Comparison of ENCODE assay signal across 16 cellular contexts in the genomic region with DNA sequence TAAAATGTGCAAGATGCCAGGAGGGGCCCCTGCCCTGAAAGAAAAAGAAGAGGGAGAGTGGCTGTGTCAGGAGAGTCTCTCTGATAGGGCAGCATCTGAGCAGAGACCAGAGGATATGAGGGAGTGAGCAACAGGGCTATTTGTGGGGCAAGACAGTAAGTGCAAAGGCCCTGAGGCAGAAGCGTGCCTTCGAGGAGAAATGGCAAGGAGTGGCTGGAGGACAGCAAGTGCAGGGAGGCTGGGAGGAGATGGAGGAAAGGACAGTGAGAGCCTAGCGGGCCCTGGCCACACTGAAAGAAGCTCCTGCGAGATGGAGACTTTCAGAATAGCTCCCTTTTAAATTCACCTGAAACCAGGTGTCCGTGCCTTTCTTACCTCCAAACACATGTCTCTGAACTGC. TPM values are rescaled to one million over a fixed set of nuclear protein-coding genes. Genes with fewer than 3 reads are reported as not detected.
DNase-seq lines count a peak whose midpoint lies in the region; ATAC-seq, FAIRE-seq and TF ChIP-seq lines count a peak whose summit lies in the region.
"Had no signal": no experiment of that assay in that cellular context is flagged by ENCODE, and none has a peak within 500 bp of the region (broad histone marks: within the 10 kb centered on the region; RNA-seq: fewer than 3 reads in every experiment).

No MANE protein-coding gene starts in this region.

- peaks cover 6% of the 10 kb centered on the region for H3K4me1 Mint-ChIP-seq in T-helper 17 cell
- H3K4me1 Mint-ChIP-seq: B cell; CD4-positive, alpha-beta memory T cell; GM23338 had no signal

- no peak for DNase-seq in T-helper 17 cell
- no peak for DNase-seq in K562 (ENCODE audit: extremely low read depth in 1 of 4, low spot score in 3 of 4)
- peak; percentile 38 for DNase-seq in islet precursor cell
- peak; percentile 22 to 77 for DNase-seq in vagina (ENCODE audit: extremely low spot score in 2 of 2)
- DNase-seq in NCI-H1694 (lab: John Stamatoyannopoulos, UW), result no peak
- no peak for DNase-seq in NCI-H2081 treated with DMSO at 0.1 percent for 48 hours (lab: John Stamatoyannopoulos, UW)
- no peak for DNase-seq in NCI-H774 (lab: John Stamatoyannopoulos, UW)
- DNase-seq: ACHN; CD4-positive, alpha-beta memory T cell; DMS79; H7; IMR-90 had no signal

- no peak overlapping the region for H2AFZ ChIP-seq in K562 (ENCODE audit: low read depth, low read length)
- H2AFZ ChIP-seq: GM23338 had no signal

- no peak overlapping the region for H3K27ac Mint-ChIP-seq in T-helper 17 cell
- H3K27ac Mint-ChIP-seq: B cell, GM23338 had no signal

- peak overlapping the region; percentile 1 for H3K4me3 Mint-ChIP-seq in T-helper 17 cell
- H3K4me3 Mint-ChIP-seq: B cell; CD4-positive, alpha-beta memory T cell; GM23338 had no signal

- ATAC-seq in T-helper 17 cell (no peak), K562 (no peak)
- ATAC-seq: GM23338 had no signal

- no peaks in the 10 kb centered on the region for H3K79me2 ChIP-seq in K562 (ENCODE audit: control insufficient read depth, insufficient read depth, low read length)

- TF ChIP-seq POLR2A in K562 (conservative IDR thresholded peaks at IDR 0.05) (no peak), vagina (IDR thresholded peaks at IDR 0.05) (no peak)

- TF ChIP-seq CTCF in K562 (IDR thresholded peaks at IDR 0.05 in 2 of 3, conservative IDR thresholded peaks at IDR 0.05 in 1 of 3; ENCODE audit: insufficient read depth in 2 of 3, low read depth in 1 of 3, low read length in 3 of 3) (no peak), vagina (IDR thresholded peaks at IDR 0.05) (no peak)

- no peak for TF ChIP-seq EP300 in K562 (IDR thresholded peaks at IDR 0.05; ENCODE audit: low read length)

- WGBS in K562 (ENCODE audit: insufficient coverage, low coverage, missing lambda C conversion rate), result 35% methylated on average over 5 of the region's 5 CpGs

- no peak for FAIRE-seq in K562 (lab: Jason Lieb, UNC)
- FAIRE-seq: GM12891 had no signal

- BruUV-seq in K562 (replicated peaks; lab: Mats Ljungman, UMichigan), result no TSS peak

- in situ Hi-C loops in K562 (cut with MboI), result no loop called here

- no peaks in the 10 kb centered on the region for H4K20me1 ChIP-seq in K562 (replicated peaks; ENCODE audit: control insufficient read depth, insufficient read depth, low read length)

- H3K36me3 ChIP-seq in K562 (ENCODE audit: control insufficient read depth, insufficient read depth, low read length), result no peaks in the 10 kb centered on the region
- H3K36me3 ChIP-seq in vagina, result no peaks in the 10 kb centered on the region

- no peaks in the 10 kb centered on the region for H3K4me1 ChIP-seq in K562 (replicated peaks in 1 of 2; ENCODE audit: control insufficient read depth in 2 of 2, insufficient read depth in 2 of 2, low read length in 2 of 2)
- no peaks in the 10 kb centered on the region for H3K4me1 ChIP-seq in vagina

- no peak overlapping the region for H3K4me2 ChIP-seq in K562 (ENCODE audit: insufficient read depth, low read length)
- H3K4me2 ChIP-seq: GM23338 had no signal

- no peak for TF ChIP-seq RAD21 in K562 (CRISPR knock-in tag; conservative IDR thresholded peaks at IDR 0.05 in 1 of 2, IDR thresholded peaks at IDR 0.05 in 1 of 2)

- peaks cover 2% of the 10 kb centered on the region for H3K36me3 Mint-ChIP-seq in T-helper 17 cell (ENCODE audit: low read depth)
- H3K36me3 Mint-ChIP-seq: CD4-positive, alpha-beta memory T cell had no signal

- H3K27ac ChIP-seq in K562 (ENCODE audit: extremely low read depth, low read depth, low read length), result no peak overlapping the region
- no peak overlapping the region for H3K27ac ChIP-seq in vagina
- H3K27ac ChIP-seq: C4-2B had no signal

- H3K9me3 ChIP-seq in T-helper 17 cell (ENCODE audit: control insufficient read depth, low read length, poor library complexity, severe bottlenecking) (no peaks in the 10 kb centered on the region), K562 (replicated peaks; ENCODE audit: control insufficient read depth, insufficient read depth, low read depth, low read length) (no peaks in the 10 kb centered on the region), vagina (no peaks in the 10 kb centered on the region)

- H3K4me3 ChIP-seq in K562 (no peak overlapping the region), vagina (no peak overlapping the region)
- H3K4me3 ChIP-seq: GM23338 had no signal

- H3K9ac ChIP-seq in K562 (ENCODE audit: insufficient read depth in 1 of 2, low read depth in 2 of 2, low read length in 2 of 2), result no peak overlapping the region

- CTCF ChIA-PET in K562 (lab: Yijun Ruan, JAX; ENCODE audit: low intra/inter-chr PET ratio), result no interaction called here

- H3K27me3 Mint-ChIP-seq in T-helper 17 cell, result peaks cover 9% of the 10 kb centered on the region
- H3K27me3 Mint-ChIP-seq: B cell had no signal

- H3K9me1 ChIP-seq in K562 (ENCODE audit: control insufficient read depth, insufficient read depth, low read length), result no peaks in the 10 kb centered on the region

- H3K27me3 ChIP-seq in K562 (ENCODE audit: control insufficient read depth in 2 of 2, insufficient read depth in 2 of 2, low read length in 2 of 2) (peaks cover 8 to 12% of the 10 kb centered on the region in 2 experiments; a peak in 3 of 5 replicates), vagina (no peaks in the 10 kb centered on the region)

- intact Hi-C loops in K562 (cut with micrococcal nuclease) (no loop called here), vagina (cut with DNase I) (no loop called here)

- POLR2A ChIA-PET in K562 (lab: Yijun Ruan, JAX), result interaction anchor here (1.0 to 1.5 kb wide), 2 partner anchors 34 to 288 kb away, joined by 3 to 4 read pairs; no protein-coding TSS in a partner anchor

TF ChIP-seq in K562, 482 proteins besides CTCF, POLR2A, EP300 and RAD21:
- TF ChIP-seq RBM25 (IDR thresholded peaks at IDR 0.05; ENCODE audit: low read depth, low read length, severe bottlenecking) (peak; percentile 78), RB1 (IDR thresholded peaks at IDR 0.05; ENCODE audit: low read depth) (no peak), BCOR (IDR thresholded peaks at IDR 0.05) (0 out of 2 replicates have a peak, but pooled peaks have one; percentile 29), GATAD2B (IDR thresholded peaks at IDR 0.05; ENCODE audit: borderline replicate concordance) (no peak), CXXC5 (CRISPR knock-in tag; IDR thresholded peaks at IDR 0.05) (no peak), KDM1A (IDR thresholded peaks at IDR 0.05) (peak in 1 of 2 experiments; percentile 35; a peak in 1 of 4 replicates)

RNA-seq across cellular contexts. Expression of a gene that starts 25.3 kb away (rescaled TPM):
- 10 to 100 TPM; 29.8 to 35.9 TPM for total RNA-seq in T-helper 17 cell
- 11.3 and 16.8 TPM in 2 replicates for total RNA-seq in K562 (2011; cell fraction: chromatin; rRNA removed; ENCODE audit: low replicate concordance)
- 8.8 and 9.3 TPM in 2 replicates for total RNA-seq in K562 (2011; cell fraction: nucleolus; rRNA removed)
- total RNA-seq in K562 (2011; cell fraction: nucleoplasm; rRNA removed), result 10.6 and 12.0 TPM in 2 replicates
- total RNA-seq in K562 (2014; rRNA removed), result 6.9 and 7.1 TPM in 2 replicates
- total RNA-seq in K562 (2014; rRNA removed; fragmentation: Illumina TruSeq; extraction: Trizol), result 12.7 and 13.2 TPM in 2 replicates
- total RNA-seq in K562 (2015; rRNA removed; fragmentation: Illumina TruSeq; extraction: Trizol), result 12.8 and 13.2 TPM in 2 replicates
- total RNA-seq in K562 (2021), result 12.1 and 13.6 TPM in 2 replicates
- 5.3 and 5.9 TPM in 2 replicates for polyA plus RNA-seq in K562 (2011; rRNA removed)
- 2.3 and 3.5 TPM in 2 replicates for polyA plus RNA-seq in K562 (2011; cell fraction: cytosol; rRNA removed)
- polyA plus RNA-seq in K562 (2011; cell fraction: nucleus; rRNA removed), result 6.2 and 6.5 TPM in 2 replicates
- 5.0 and 5.2 TPM in 2 replicates for polyA plus RNA-seq in K562 (2012)
- polyA plus RNA-seq in K562 (2014; fragmentation: Illumina TruSeq; extraction: Trizol), result 7.1 and 7.7 TPM in 2 replicates
- 1 to 10 TPM; 2.1 to 4.2 TPM for polyA plus RNA-seq in K562 (2014; fragmentation: Nextera tagmentation; extraction: Ambion mirVana)
- 5.7 and 7.2 TPM in 2 replicates for polyA plus RNA-seq in K562 (2014; rRNA removed)
- 13.4 and 14.7 TPM in 2 replicates for polyA minus RNA-seq in K562 (2011; rRNA and poly(A)+ RNA removed)
- 7.4 and 7.5 TPM in 2 replicates for polyA minus RNA-seq in K562 (2011; cell fraction: cytosol; rRNA and poly(A)+ RNA removed)
- 5.3 and 10.2 TPM in 2 replicates for polyA minus RNA-seq in K562 (2011; cell fraction: nucleus; rRNA and poly(A)+ RNA removed)
- 11.5 TPM for total RNA-seq in vagina

RNA-seq across cellular contexts. Expression of a gene that starts 25.7 kb away (rescaled TPM):
- total RNA-seq in T-helper 17 cell (10 to 100 TPM; 23.3 to 31.3 TPM), K562 (2014; rRNA removed) (28.6 and 32.5 TPM in 2 replicates), K562 (2014; rRNA removed; fragmentation: Illumina TruSeq; extraction: Trizol) (21.7 and 23.8 TPM in 2 replicates), K562 (2015; rRNA removed; fragmentation: Illumina TruSeq; extraction: Trizol) (28.2 and 31.7 TPM in 2 replicates), K562 (2021) (21.2 and 23.3 TPM in 2 replicates), vagina (22.6 TPM)
- 42.1 and 69.3 TPM in 2 replicates for total RNA-seq in K562 (2011; cell fraction: chromatin; rRNA removed; ENCODE audit: low replicate concordance)
- 30.9 and 32.4 TPM in 2 replicates for total RNA-seq in K562 (2011; cell fraction: nucleolus; rRNA removed)
- total RNA-seq in K562 (2011; cell fraction: nucleoplasm; rRNA removed), result 37.6 and 46.4 TPM in 2 replicates
- polyA plus RNA-seq in K562 (2011; rRNA removed) (11.0 and 16.9 TPM in 2 replicates), K562 (2014; fragmentation: Illumina TruSeq; extraction: Trizol) (17.2 and 22.4 TPM in 2 replicates), K562 (2014; fragmentation: Nextera tagmentation; extraction: Ambion mirVana) (10 to 100 TPM in 1 of 2 experiments, 1 to 10 TPM in 1; 8.1 to 10.1 TPM), K562 (2014; rRNA removed) (20.0 and 21.7 TPM in 2 replicates)
- 12.1 and 12.4 TPM in 2 replicates for polyA plus RNA-seq in K562 (2011; cell fraction: cytosol; rRNA removed)
- polyA plus RNA-seq in K562 (2011; cell fraction: nucleus; rRNA removed), result 16.3 and 17.6 TPM in 2 replicates
- 8.8 and 11.4 TPM in 2 replicates for polyA plus RNA-seq in K562 (2012)
- polyA minus RNA-seq in K562 (2011; rRNA and poly(A)+ RNA removed), result 31.0 and 32.1 TPM in 2 replicates
- polyA minus RNA-seq in K562 (2011; cell fraction: cytosol; rRNA and poly(A)+ RNA removed), result 16.0 and 19.6 TPM in 2 replicates
- 21.9 and 37.9 TPM in 2 replicates for polyA minus RNA-seq in K562 (2011; cell fraction: nucleus; rRNA and poly(A)+ RNA removed)

Comparison
In these comparisons a context has a peak if more than half of its experiments do, and no peak if none do; other contexts are left out.
1. DNase-seq: peak in islet precursor cell (single experiment) and vagina (2 of 2); none in T-helper 17 cell (0 of 3), K562 (0 of 4), NCI-H1694 (single experiment), NCI-H2081 treated with DMSO at 0.1 percent for 48 hours (single experiment) and NCI-H774 (single experiment).